In the genomic region with DNA sequence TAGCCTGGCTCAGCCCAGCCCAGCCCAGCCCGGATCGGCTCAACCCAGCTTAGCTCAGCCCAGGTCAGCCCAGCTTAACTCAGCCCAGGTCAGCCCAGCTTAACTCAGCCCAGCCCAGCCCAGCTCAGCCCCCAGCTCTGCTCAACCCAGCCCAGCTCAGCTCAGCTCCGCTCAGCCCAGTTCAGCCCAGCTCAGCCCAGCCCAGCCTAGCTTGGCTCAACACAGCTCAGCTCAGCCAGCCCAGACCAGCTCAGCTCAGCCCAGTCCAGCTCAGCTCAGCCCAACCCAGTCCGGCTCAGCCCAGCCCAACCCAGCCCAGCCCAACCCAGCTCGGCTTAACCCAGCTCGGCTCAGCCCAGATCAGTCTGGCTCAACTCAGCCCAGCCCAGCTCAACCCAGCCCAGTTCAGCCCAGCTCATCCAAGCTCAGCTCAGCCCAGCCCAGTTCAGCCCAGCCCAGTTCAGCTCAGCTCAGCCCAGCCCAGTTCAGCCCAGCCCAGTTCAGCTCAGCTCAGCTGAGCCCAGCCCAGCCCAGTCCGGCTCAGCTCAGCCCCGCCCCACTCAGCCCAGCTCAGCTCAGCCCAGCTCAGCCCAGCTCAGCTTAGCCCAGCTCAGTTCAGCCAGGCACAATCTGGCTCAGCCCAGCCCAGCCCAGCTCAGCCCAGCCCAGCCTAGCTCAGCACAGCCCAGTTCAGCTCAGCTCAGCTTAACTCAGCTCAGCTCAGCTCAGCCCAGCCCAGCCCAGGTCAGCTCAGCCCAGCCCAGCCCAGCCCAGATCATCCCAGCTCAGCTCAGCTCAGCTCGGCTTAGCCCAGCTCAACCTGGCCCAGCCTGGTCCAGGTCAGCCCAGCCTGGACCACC, we compare ENCODE assay signal across 13 cellular contexts.
DNase-seq lines count a peak whose midpoint lies in the region; ATAC-seq and TF ChIP-seq lines count a peak whose summit lies in the region.
"Had no signal": no experiment of that assay in that cellular context is flagged by ENCODE, and none has a peak within 500 bp of the region (broad histone marks: within the 10 kb centered on the region; RNA-seq: fewer than 3 reads in every experiment).

No MANE protein-coding gene starts in this region.

- H3K4me3 Mint-ChIP-seq in CD4-positive, alpha-beta T cell = no peak overlapping the region
- H3K4me3 Mint-ChIP-seq in IgD-negative memory B cell = peak overlapping the region; percentile 77 to 100 (median 96)
- no peak overlapping the region for H3K4me3 Mint-ChIP-seq in activated naive CD8-positive, alpha-beta T cell
- H3K4me3 Mint-ChIP-seq in naive B cell = peak overlapping the region; percentile 96 to 100 (median 99)
- H3K4me3 Mint-ChIP-seq: activated T-helper 17 cell treated with anti-CD3 and anti-CD28 coated beads, Interleukin-2, amount 50 U/mL, for 72 hours; immature natural killer cell had no signal

- peak; percentile 14 for ATAC-seq in CD4-positive, alpha-beta T cell (ENCODE audit: poor library complexity)
- ATAC-seq in naive B cell (ENCODE audit: low read depth in 2 of 2) (peak; percentile 25 to 29), HG02840 (IDR thresholded peaks at IDR 0.05; ENCODE audit: low FRiP score, unreplicated experiment) (no peak)
- ATAC-seq: activated T-helper 17 cell treated with anti-CD3 and anti-CD28 coated beads, Interleukin-2, amount 50 U/mL, for 72 hours had no signal

- peaks cover 11% of the 10 kb centered on the region for H3K27me3 Mint-ChIP-seq in CD4-positive, alpha-beta T cell
- no peaks in the 10 kb centered on the region for H3K27me3 Mint-ChIP-seq in IgD-negative memory B cell
- H3K27me3 Mint-ChIP-seq in activated naive CD8-positive, alpha-beta T cell = no peaks in the 10 kb centered on the region
- no peaks in the 10 kb centered on the region for H3K27me3 Mint-ChIP-seq in naive B cell

- H3K27ac ChIP-seq in CD4-positive, alpha-beta T cell (ENCODE audit: low read depth, low read length) = no peak overlapping the region
- no peak overlapping the region for H3K27ac ChIP-seq in caudate nucleus (ENCODE audit: low read depth, low read length)
- H3K27ac ChIP-seq: SJCRH30 had no signal

- H3K27me3 ChIP-seq in CD4-positive, alpha-beta T cell (ENCODE audit: control insufficient read depth, insufficient read depth, low read length) = peaks cover 5% of the 10 kb centered on the region

- H3K4me1 Mint-ChIP-seq in CD4-positive, alpha-beta T cell (ENCODE audit: low read depth) = peaks cover 27% of the 10 kb centered on the region
- H3K4me1 Mint-ChIP-seq in IgD-negative memory B cell = peaks cover 0 to 3% (median 0%) of the 10 kb centered on the region in 3 donors
- peaks cover 37% of the 10 kb centered on the region for H3K4me1 Mint-ChIP-seq in activated naive CD8-positive, alpha-beta T cell (ENCODE audit: low read depth)
- peaks cover 23 to 36% (median 34%) of the 10 kb centered on the region in 3 donors for H3K4me1 Mint-ChIP-seq in naive B cell
- H3K4me1 Mint-ChIP-seq: activated T-helper 17 cell treated with anti-CD3 and anti-CD28 coated beads, Interleukin-2, amount 50 U/mL, for 72 hours had no signal

- no peaks in the 10 kb centered on the region for H3K9me3 ChIP-seq in CD4-positive, alpha-beta T cell (ENCODE audit: control insufficient read depth, low read length)
- H3K9me3 ChIP-seq: SJCRH30 had no signal

- H3K9me3 Mint-ChIP-seq in CD4-positive, alpha-beta T cell = no peaks in the 10 kb centered on the region
- H3K9me3 Mint-ChIP-seq in IgD-negative memory B cell = peaks cover 0 to 5% (median 0%) of the 10 kb centered on the region in 3 donors
- H3K9me3 Mint-ChIP-seq in activated naive CD8-positive, alpha-beta T cell (ENCODE audit: low read depth) = no peaks in the 10 kb centered on the region
- H3K9me3 Mint-ChIP-seq in naive B cell = peaks cover 0 to 16% (median 4%) of the 10 kb centered on the region in 7 donors
- H3K9me3 Mint-ChIP-seq: activated T-helper 17 cell treated with anti-CD3 and anti-CD28 coated beads, Interleukin-2, amount 50 U/mL, for 72 hours had no signal

- DNase-seq in CD4-positive, alpha-beta T cell = peak in 3 of 10 experiments; percentile 6 to 36 (median 12)
- DNase-seq in naive B cell = peak; percentile 47
- DNase-seq in NCI-H187 (lab: John Stamatoyannopoulos, UW) = no peak
- no peak for DNase-seq in HEK293T (ENCODE audit: extremely low spot score)
- no peak for DNase-seq in caudate nucleus (lab: John Stamatoyannopoulos, UW)
- DNase-seq: DMS53, NCI-H1436 treated with DMSO at 0.1 percent for 48 hours, SJCRH30 had no signal

- intact Hi-C loops in CD4-positive, alpha-beta T cell (cut with DNase I, micrococcal nuclease) = no loop called here

- H3K36me3 Mint-ChIP-seq in CD4-positive, alpha-beta T cell (ENCODE audit: low read depth) = no peaks in the 10 kb centered on the region
- peaks cover 13% of the 10 kb centered on the region for H3K36me3 Mint-ChIP-seq in IgD-negative memory B cell
- H3K36me3 Mint-ChIP-seq in activated naive CD8-positive, alpha-beta T cell = no peaks in the 10 kb centered on the region
- H3K36me3 Mint-ChIP-seq in naive B cell = peaks cover 26 to 32% of the 10 kb centered on the region in 2 donors
- H3K36me3 Mint-ChIP-seq: immature natural killer cell had no signal

- H3K27ac Mint-ChIP-seq in CD4-positive, alpha-beta T cell = no peak overlapping the region
- H3K27ac Mint-ChIP-seq in IgD-negative memory B cell (peak overlapping the region in 1 of 3 donors; percentile 27), naive B cell (peak overlapping the region; percentile 85 to 98 (median 93))
- H3K27ac Mint-ChIP-seq in activated naive CD8-positive, alpha-beta T cell = peak overlapping the region; percentile 68
- H3K27ac Mint-ChIP-seq: activated T-helper 17 cell treated with anti-CD3 and anti-CD28 coated beads, Interleukin-2, amount 50 U/mL, for 72 hours; immature natural killer cell had no signal

- no peak for TF ChIP-seq CTCF in CD4-positive, alpha-beta T cell (IDR thresholded peaks at IDR 0.05)

- CTCF ChIA-PET in CD4-positive, alpha-beta T cell (lab: Charles Lee) = no interaction called here
- CTCF ChIA-PET in HEK293T (lab: Yijun Ruan, JAX) = no interaction called here

- POLR2A ChIA-PET in CD4-positive, alpha-beta T cell (lab: Charles Lee) = no interaction called here
- POLR2A ChIA-PET in HEK293T (lab: Yijun Ruan, JAX) = no interaction called here

TF ChIP-seq in HEK293T, 16 proteins besides CTCF, POLR2A, EP300 and RAD21:
- no peak for TF ChIP-seq FOXK2 (IDR thresholded peaks at IDR 0.05)
- no peak for TF ChIP-seq BHLHE40 (IDR thresholded peaks at IDR 0.05; ENCODE audit: borderline replicate concordance)
- no peak for TF ChIP-seq CTBP1 (IDR thresholded peaks at IDR 0.05; ENCODE audit: borderline replicate concordance)
- TF ChIP-seq, protein P1, sequence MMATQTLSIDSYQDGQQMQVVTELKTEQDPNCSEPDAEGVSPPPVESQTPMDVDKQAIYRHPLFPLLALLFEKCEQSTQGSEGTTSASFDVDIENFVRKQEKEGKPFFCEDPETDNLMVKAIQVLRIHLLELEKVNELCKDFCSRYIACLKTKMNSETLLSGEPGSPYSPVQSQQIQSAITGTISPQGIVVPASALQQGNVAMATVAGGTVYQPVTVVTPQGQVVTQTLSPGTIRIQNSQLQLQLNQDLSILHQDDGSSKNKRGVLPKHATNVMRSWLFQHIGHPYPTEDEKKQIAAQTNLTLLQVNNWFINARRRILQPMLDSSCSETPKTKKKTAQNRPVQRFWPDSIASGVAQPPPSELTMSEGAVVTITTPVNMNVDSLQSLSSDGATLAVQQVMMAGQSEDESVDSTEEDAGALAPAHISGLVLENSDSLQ (IDR thresholded peaks at IDR 0.05) = no peak
- no peak for TF ChIP-seq FOXA1 (IDR thresholded peaks at IDR 0.05)
- TF ChIP-seq SP1 (IDR thresholded peaks at IDR 0.05) = no peak

Comparison
In these comparisons a context has a peak if more than half of its experiments do, and no peak if none do; other contexts are left out.
1. H3K4me3 Mint-ChIP-seq: peak in IgD-negative memory B cell (4 of 4) and naive B cell (8 of 8); none in CD4-positive, alpha-beta T cell (single experiment) and activated naive CD8-positive, alpha-beta T cell (single experiment).